In genomic region chr1:27403065-27403726, GRCh38 we compare ENCODE assay signal across 9 cellular contexts. TPM values are rescaled to one million over a fixed set of nuclear protein-coding genes. Genes with fewer than 3 reads are reported as not detected.
A peak's percentile ranks its signal among the peaks of the same experiment; 100 is the strongest.
DNase-seq lines count a peak whose midpoint lies in the region; ATAC-seq and TF ChIP-seq lines count a peak whose summit lies in the region.
"Had no signal": no experiment of that assay in that cellular context is flagged by ENCODE, and none has a peak within 500 bp of the region (broad histone marks: within the 10 kb centered on the region; RNA-seq: fewer than 3 reads in every experiment).

No MANE protein-coding gene starts in this region.

- H4K8ac ChIP-seq in mesendoderm (ENCODE audit: low read depth, low read length) = no peak overlapping the region

- peak overlapping the region; percentile 13 for H3K4me3 ChIP-seq in NB4 (ENCODE audit: low read depth, low read length)
- H3K4me3 ChIP-seq in dorsolateral prefrontal cortex = peak overlapping the region in 1 of 59 donors; percentile 9
- H3K4me3 ChIP-seq in mesendoderm (ENCODE audit: low read length) = no peak overlapping the region
- H3K4me3 ChIP-seq in tibial artery = peak overlapping the region in 1 of 2 donors; percentile 23

- H3K27ac ChIP-seq in dorsolateral prefrontal cortex = peak overlapping the region in 58 of 59 donors; percentile 0 to 87 (median 74)
- H3K27ac ChIP-seq in mesendoderm (ENCODE audit: low read depth, low read length) = peak overlapping the region; percentile 16
- H3K27ac ChIP-seq in tibial artery = peak overlapping the region; percentile 76 to 78
- H3K27ac ChIP-seq: VCaP had no signal

- H3K56ac ChIP-seq in mesendoderm (ENCODE audit: low read length) = peak overlapping the region; percentile 53

- peak overlapping the region; percentile 58 for H3K4ac ChIP-seq in mesendoderm (ENCODE audit: low read depth, low read length)

- no peak overlapping the region for H3K4me2 ChIP-seq in mesendoderm (ENCODE audit: low read length)

- DNase-seq in GM13976 (ENCODE audit: low spot score) = peak; percentile 70
- DNase-seq in NB4 (ENCODE audit: low read depth) = peak; percentile 91
- no peak for DNase-seq in dorsolateral prefrontal cortex
- DNase-seq in mesendoderm = peak; percentile 84
- peak; percentile 83 to 91 for DNase-seq in tibial artery
- DNase-seq in NCI-H187 treated with DMSO at 0.1 percent for 48 hours (lab: John Stamatoyannopoulos, UW) = no peak

- TF ChIP-seq POLR2A in NB4 (IDR thresholded peaks at IDR 0.05; ENCODE audit: extremely low read depth, insufficient read length) = peak; percentile 23

- no peak overlapping the region for H3K18ac ChIP-seq in mesendoderm (ENCODE audit: low read length)

- H2BK5ac ChIP-seq in mesendoderm (ENCODE audit: low read length) = no peak overlapping the region

- WGBS in mesendoderm (ENCODE audit: extremely low coverage, insufficient coverage, low lambda C conversion rate) = no CpG with 5 or more reads among the region's 24 CpGs

- H3K27me3 ChIP-seq in dorsolateral prefrontal cortex = no peaks in the 10 kb centered on the region
- no peaks in the 10 kb centered on the region for H3K27me3 ChIP-seq in mesendoderm (ENCODE audit: insufficient read depth, low read length, poor library complexity)
- no peaks in the 10 kb centered on the region for H3K27me3 ChIP-seq in tibial artery

- ATAC-seq in GM21737 (IDR thresholded peaks at IDR 0.05; ENCODE audit: unreplicated experiment) (no peak), HG02970 (IDR thresholded peaks at IDR 0.05; ENCODE audit: low FRiP score, unreplicated experiment) (no peak)

- no peaks in the 10 kb centered on the region for H3K79me2 ChIP-seq in mesendoderm (ENCODE audit: control insufficient read depth, insufficient read depth, low read length)

- no peaks in the 10 kb centered on the region for H3K79me1 ChIP-seq in mesendoderm (ENCODE audit: low read length)

- H3K23ac ChIP-seq in mesendoderm (ENCODE audit: low read length) = no peak overlapping the region

- in situ Hi-C loops in GM13976 (cut with MboI; ENCODE audit: low sequenced_read_pairs, unreplicated experiment) = no loop called here

- H3K4me1 ChIP-seq in mesendoderm (ENCODE audit: control insufficient read depth, low read depth, low read length) (peaks cover 4% of the 10 kb centered on the region), tibial artery (peaks cover 0 to 75% (median 42%) of the 10 kb centered on the region in 4 donors)

- no peak overlapping the region for H4K5ac ChIP-seq in mesendoderm (ENCODE audit: low read length)

- H3K36me3 ChIP-seq in mesendoderm (ENCODE audit: control insufficient read depth, insufficient read depth, low read length) (no peaks in the 10 kb centered on the region), tibial artery (peaks cover 19 to 25% (median 22%) of the 10 kb centered on the region in 3 donors)

- no peak overlapping the region for H2BK120ac ChIP-seq in mesendoderm (ENCODE audit: low read depth, low read length)

- H2AK5ac ChIP-seq in mesendoderm (ENCODE audit: low read length) = no peak overlapping the region

- peak; percentile 48 for TF ChIP-seq CTCF in GM13976 (IDR thresholded peaks at IDR 0.05; ENCODE audit: borderline replicate concordance, control extremely low read depth, extremely low read depth, insufficient read depth, missing control alignments)
- TF ChIP-seq CTCF in NB4 (IDR thresholded peaks at IDR 0.05; ENCODE audit: low read depth, low read length) = peak; percentile 29
- peak in 5 of 56 donors; percentile 5 to 29 (median 11) for TF ChIP-seq CTCF in dorsolateral prefrontal cortex (IDR thresholded peaks at IDR 0.05 in 54 of 56, conservative IDR thresholded peaks at IDR 0.05 in 2 of 56; ENCODE audit: low read depth in 1 of 56, partially characterized antibody in 56 of 56)
- no peak for TF ChIP-seq CTCF in tibial artery (IDR thresholded peaks at IDR 0.05)

- peak overlapping the region; percentile 18 for H3K9ac ChIP-seq in mesendoderm (ENCODE audit: low read length)

- intact Hi-C loops in dorsolateral prefrontal cortex (cut with DNase I) (no loop called here), tibial artery (cut with DNase I; ENCODE audit: low total_unique reads) (loop anchor here (2.0 kb wide), 1 partner anchor 202 kb away; the partner anchor contains the start of gene AHDC1)

- no peaks in the 10 kb centered on the region for H3K9me3 ChIP-seq in tibial artery

- H2BK15ac ChIP-seq in mesendoderm (replicated peaks; ENCODE audit: low read depth) = no peak overlapping the region

RNA-seq across cellular contexts. Expression of gene GPR3, which starts 10.8 kb away (rescaled TPM):
- 10 to 100 TPM in 1 of 120 experiments, 1 to 10 TPM in 106, under 1 TPM in 13; 0.29 to 10.1 (median 2.2) TPM for total RNA-seq in dorsolateral prefrontal cortex
- polyA plus RNA-seq in mesendoderm (2013, experiment 1 of 2) = 10.4 TPM
- polyA plus RNA-seq in mesendoderm (2013, experiment 2 of 2) = 10.7 TPM

RNA-seq across cellular contexts. Expression of gene CD164L2, which starts 20.1 kb away (rescaled TPM):
- total RNA-seq in dorsolateral prefrontal cortex = 1 to 10 TPM in 5 of 120 experiments, under 1 TPM in 30, not detected in 85; 0.24 to 1.6 (median 0.59) TPM
- 0.17 TPM for polyA plus RNA-seq in mesendoderm (2013, experiment 1 of 2)
- 0.11 TPM for polyA plus RNA-seq in mesendoderm (2013, experiment 2 of 2)

RNA-seq across cellular contexts. Expression of gene FCN3, which starts 28.6 kb away (rescaled TPM):
- total RNA-seq in dorsolateral prefrontal cortex = 1 to 10 TPM in 17 of 120 experiments, under 1 TPM in 38, not detected in 65; 0.38 to 2.3 (median 0.74) TPM
- polyA plus RNA-seq in mesendoderm (2013, experiment 1 of 2) = 0.04 TPM
- polyA plus RNA-seq in mesendoderm (2013, experiment 2 of 2) = not detected

RNA-seq across cellular contexts. Expression of gene MAP3K6, which starts 36.4 kb away (rescaled TPM):
- total RNA-seq in dorsolateral prefrontal cortex = 10 to 100 TPM in 116 of 120 experiments, 1 to 10 TPM in 4; 8.7 to 37.4 (median 18.7) TPM
- polyA plus RNA-seq in mesendoderm (2013, experiment 1 of 2) = 3.7 TPM
- polyA plus RNA-seq in mesendoderm (2013, experiment 2 of 2) = 4.2 TPM

Comparison
In these comparisons a context has a peak if more than half of its experiments do, and no peak if none do; other contexts are left out.
1. DNase-seq: peak in GM13976 (single experiment), NB4 (single experiment), mesendoderm (single experiment) and tibial artery (2 of 2); none in dorsolateral prefrontal cortex (0 of 10) and NCI-H187 treated with DMSO at 0.1 percent for 48 hours (single experiment).
2. CTCF ChIP-seq: peak in GM13976 (single experiment) and NB4 (single experiment); none in tibial artery (0 of 2).
3. H3K27ac ChIP-seq: peak in every context shown above with its lines; median percentile 77 in tibial artery; 74 in dorsolateral prefrontal cortex; 16 in mesendoderm.